ENCODE assay signal across 8 cellular contexts in genomic region chr11:86246293-86246675, GRCh38. TPM values are rescaled to one million over a fixed set of nuclear protein-coding genes. Genes with fewer than 3 reads are reported as not detected.
DNase-seq lines count a peak whose midpoint lies in the region; ATAC-seq and TF ChIP-seq lines count a peak whose summit lies in the region.

No MANE protein-coding gene starts in this region.

- TF ChIP-seq CTCF in astrocyte of the spinal cord (IDR thresholded peaks at IDR 0.05; ENCODE audit: low read depth, low read length) (no peak), right lobe of liver (IDR thresholded peaks at IDR 0.05) (no peak), tibial nerve (IDR thresholded peaks at IDR 0.05) (no peak)

- peaks cover 0 to 14% (median 4%) of the 10 kb centered on the region in 4 donors for H3K4me1 ChIP-seq in right lobe of liver
- peaks cover 0 to 53% (median 21%) of the 10 kb centered on the region in 4 donors for H3K4me1 ChIP-seq in tibial nerve

- 61% methylated on average over 5 of the region's 5 CpGs for WGBS in right lobe of liver (ENCODE audit: insufficient coverage, low coverage, low lambda C conversion rate, missing lambda C conversion rate)
- WGBS in tibial nerve, 2 donors: 57 to 60% methylated on average over 5 of the region's 5 CpGs

- no peaks in the 10 kb centered on the region for H3K9me3 Mint-ChIP-seq in activated CD4-positive, alpha-beta T cell treated with anti-CD3 and anti-CD28 coated beads, Interleukin-2, amount 10 ng/mL, durations not matched to agents 7 days and 5 days
- no peaks in the 10 kb centered on the region for H3K9me3 Mint-ChIP-seq in activated CD4-positive, alpha-beta T cell treated with anti-CD3 and anti-CD28 coated beads for 36 hours (ENCODE audit: low read depth)

- H3K9me3 ChIP-seq in right lobe of liver (no peaks in the 10 kb centered on the region), tibial nerve (no peaks in the 10 kb centered on the region)

- peak overlapping the region; percentile 15 for H3K27ac Mint-ChIP-seq in activated CD4-positive, alpha-beta T cell treated with anti-CD3 and anti-CD28 coated beads, Interleukin-2, amount 10 ng/mL, durations not matched to agents 7 days and 5 days
- H3K27ac Mint-ChIP-seq in activated CD4-positive, alpha-beta T cell treated with anti-CD3 and anti-CD28 coated beads for 36 hours: no peak overlapping the region

- no peak for TF ChIP-seq POLR2A in right lobe of liver (IDR thresholded peaks at IDR 0.05)
- TF ChIP-seq POLR2A in tibial nerve (IDR thresholded peaks at IDR 0.05): no peak

- peaks cover 20% of the 10 kb centered on the region for H3K36me3 Mint-ChIP-seq in activated CD4-positive, alpha-beta T cell treated with anti-CD3 and anti-CD28 coated beads, Interleukin-2, amount 10 ng/mL, durations not matched to agents 7 days and 5 days (ENCODE audit: low read depth)
- peaks cover 37% of the 10 kb centered on the region for H3K36me3 Mint-ChIP-seq in activated CD4-positive, alpha-beta T cell treated with anti-CD3 and anti-CD28 coated beads for 36 hours (ENCODE audit: low read depth)

- no peak overlapping the region for H3K4me3 Mint-ChIP-seq in activated CD4-positive, alpha-beta T cell treated with anti-CD3 and anti-CD28 coated beads, Interleukin-2, amount 10 ng/mL, durations not matched to agents 7 days and 5 days
- no peak overlapping the region for H3K4me3 Mint-ChIP-seq in activated CD4-positive, alpha-beta T cell treated with anti-CD3 and anti-CD28 coated beads for 36 hours

- peak overlapping the region; percentile 92 for H3K4me3 ChIP-seq in astrocyte of the spinal cord (ENCODE audit: low read depth, low read length)
- H3K4me3 ChIP-seq in right lobe of liver: peak overlapping the region; percentile 76 to 90 (median 81)
- H3K4me3 ChIP-seq in tibial nerve: peak overlapping the region; percentile 70 to 92 (median 90)

- H3K27ac ChIP-seq in right lobe of liver: no peak overlapping the region
- H3K27ac ChIP-seq in tibial nerve: peak overlapping the region in 1 of 4 donors; percentile 94

- H3K36me3 ChIP-seq in right lobe of liver (no peaks in the 10 kb centered on the region), tibial nerve (no peaks in the 10 kb centered on the region)

- H3K27me3 ChIP-seq in right lobe of liver (no peaks in the 10 kb centered on the region), tibial nerve (no peaks in the 10 kb centered on the region)

- intact Hi-C loops in activated CD4-positive, alpha-beta T cell treated with anti-CD3 and anti-CD28 coated beads for 36 hours (cut with DNase I, micrococcal nuclease): loop anchor here in 1 of 2 experiments (10.0 kb wide), 1 partner anchor 581 kb away; the partner anchor contains the start of gene CREBZF
- intact Hi-C loops in right lobe of liver (cut with DNase I): no loop called here

- H3K27me3 Mint-ChIP-seq in activated CD4-positive, alpha-beta T cell treated with anti-CD3 and anti-CD28 coated beads, Interleukin-2, amount 10 ng/mL, durations not matched to agents 7 days and 5 days: no peaks in the 10 kb centered on the region
- H3K27me3 Mint-ChIP-seq in activated CD4-positive, alpha-beta T cell treated with anti-CD3 and anti-CD28 coated beads for 36 hours: no peaks in the 10 kb centered on the region

- CTCF ChIA-PET in activated CD4-positive, alpha-beta T cell treated with anti-CD3 and anti-CD28 coated beads, Interleukin-2, amount 10 ng/mL, durations not matched to agents 7 days and 5 days (lab: Charles Lee): interaction anchor here (1.6 kb wide), 1 partner anchor 14 kb away, joined by 3 read pairs; no protein-coding TSS in a partner anchor
- CTCF ChIA-PET in activated CD4-positive, alpha-beta T cell treated with anti-CD3 and anti-CD28 coated beads for 36 hours (lab: Charles Lee): interaction anchor here (0.7 to 3.5 kb wide), 8 partner anchors 16 to 178 kb away, joined by 3 to 20 read pairs (median 3); no protein-coding TSS in a partner anchor

- POLR2A ChIA-PET in activated CD4-positive, alpha-beta T cell treated with anti-CD3 and anti-CD28 coated beads, Interleukin-2, amount 10 ng/mL, durations not matched to agents 7 days and 5 days (lab: Charles Lee): no interaction called here
- POLR2A ChIA-PET in activated CD4-positive, alpha-beta T cell treated with anti-CD3 and anti-CD28 coated beads for 36 hours (lab: Charles Lee): interaction anchor here (1.3 to 1.8 kb wide), 3 partner anchors 14 to 52 kb away, joined by 3 to 7 read pairs (median 6); no protein-coding TSS in a partner anchor

- no peak for TF ChIP-seq EP300 in tibial nerve (IDR thresholded peaks at IDR 0.05)

- in situ Hi-C loops in astrocyte of the spinal cord (cut with HindIII; ENCODE audit: low sequenced_read_pairs): no loop called here

- no peak for DNase-seq in activated CD4-positive, alpha-beta T cell treated with anti-CD3 and anti-CD28 coated beads, Interleukin-2, amount 10 ng/mL, durations not matched to agents 7 days and 5 days
- no peak for DNase-seq in activated CD4-positive, alpha-beta T cell treated with anti-CD3 and anti-CD28 coated beads for 36 hours
- no peak for DNase-seq in astrocyte of the spinal cord (ENCODE audit: low read depth, low spot score)
- DNase-seq in right lobe of liver: no peak
- no peak for DNase-seq in tibial nerve (ENCODE audit: low spot score in 2 of 2)
- DNase-seq in SHP77 (lab: John Stamatoyannopoulos, UW): no peak

- ATAC-seq in activated CD4-positive, alpha-beta T cell treated with anti-CD3 and anti-CD28 coated beads for 36 hours: no peak
- ATAC-seq in right lobe of liver: no peak
- no peak for ATAC-seq in GM21447 (IDR thresholded peaks at IDR 0.05; ENCODE audit: unreplicated experiment)
- no peak for ATAC-seq in HG03097 (IDR thresholded peaks at IDR 0.05; ENCODE audit: low FRiP score, unreplicated experiment)

- H3K4me1 Mint-ChIP-seq in activated CD4-positive, alpha-beta T cell treated with anti-CD3 and anti-CD28 coated beads, Interleukin-2, amount 10 ng/mL, durations not matched to agents 7 days and 5 days: peaks cover 46% of the 10 kb centered on the region
- H3K4me1 Mint-ChIP-seq in activated CD4-positive, alpha-beta T cell treated with anti-CD3 and anti-CD28 coated beads for 36 hours: peaks cover 42% of the 10 kb centered on the region

RNA-seq across cellular contexts. Expression of gene EED, which starts 1.7 kb away (rescaled TPM):
- total RNA-seq in activated CD4-positive, alpha-beta T cell treated with anti-CD3 and anti-CD28 coated beads, Interleukin-2, amount 10 ng/mL, durations not matched to agents 7 days and 5 days: 10 to 100 TPM; 46.3 to 50.3 TPM
- 100 to 1,000 TPM in 1 of 2 experiments, 10 to 100 TPM in 1; 90.3 to 127 TPM for total RNA-seq in activated CD4-positive, alpha-beta T cell treated with anti-CD3 and anti-CD28 coated beads for 36 hours
- total RNA-seq in right lobe of liver (10 to 100 TPM in 1 of 6 experiments, 1 to 10 TPM in 5; 6.7 to 10.4 (median 8.9) TPM), tibial nerve (10 to 100 TPM; 13.3 to 18.4 (median 16.7) TPM)

RNA-seq across cellular contexts. Expression of gene HIKESHI, which starts 55.8 kb away (rescaled TPM):
- total RNA-seq in activated CD4-positive, alpha-beta T cell treated with anti-CD3 and anti-CD28 coated beads, Interleukin-2, amount 10 ng/mL, durations not matched to agents 7 days and 5 days: 10 to 100 TPM; 35.8 to 46.7 TPM
- 10 to 100 TPM; 50.2 to 51.3 TPM for total RNA-seq in activated CD4-positive, alpha-beta T cell treated with anti-CD3 and anti-CD28 coated beads for 36 hours
- 10 to 100 TPM; 10.1 to 17.0 (median 14.2) TPM for total RNA-seq in right lobe of liver
- 10 to 100 TPM; 31.2 to 40.6 (median 33.4) TPM for total RNA-seq in tibial nerve
